Comparison of ENCODE assay signal across 27 cellular contexts in genomic region chr12:44889871-44890270, GRCh38. TPM values are rescaled to one million over a fixed set of nuclear protein-coding genes. Genes with fewer than 3 reads are reported as not detected.
"Had no signal": no experiment of that assay in that cellular context is flagged by ENCODE, and none has a peak within 500 bp of the region (broad histone marks: within the 10 kb centered on the region; RNA-seq: fewer than 3 reads in every experiment).

No MANE protein-coding gene starts in this region.

- H3K27ac ChIP-seq: hepatocyte, left ventricle myocardium inferior, neural progenitor cell, neutrophil, parathyroid adenoma, right atrium auricular region, right lobe of liver, tibial nerve, upper lobe of right lung had no signal

- H3K27me3 Mint-ChIP-seq: progenitor cell of endocrine pancreas; stimulated activated naive CD8-positive, alpha-beta T cell treated with anti-CD3 and anti-CD28 coated beads, Interleukin-15, amount 100 ng/mL, for 72 hours had no signal

- H3K4me3 ChIP-seq: hepatocyte, left ventricle myocardium inferior, lung, neural progenitor cell, right atrium auricular region, right lobe of liver, smooth muscle cell, tibial nerve, upper lobe of right lung had no signal

- H3K9me3 Mint-ChIP-seq: mesothelial cell of epicardium; natural killer cell; nephron progenitor cell; stimulated activated memory B cell treated with anti-CD40 and anti-IgM and Interleukin-4, amounts not matched to agents 10 μg/mL and 1 μg/mL and 100 μg/mL, for 72 hours; stimulated activated naive CD8-positive, alpha-beta T cell treated with anti-CD3 and anti-CD28 coated beads, Interleukin-15, amount 100 ng/mL, for 72 hours had no signal

- H3K36me3 Mint-ChIP-seq: mesothelial cell of epicardium; naive B cell; natural killer cell; stimulated activated memory B cell treated with anti-CD40 and anti-IgM and Interleukin-4, amounts not matched to agents 10 μg/mL and 1 μg/mL and 100 μg/mL, for 72 hours had no signal

- H3K27ac Mint-ChIP-seq: mesothelial cell of epicardium; naive B cell; natural killer cell; nephron progenitor cell; neural progenitor cell; progenitor cell of endocrine pancreas; stimulated activated memory B cell treated with anti-CD40 and anti-IgM and Interleukin-4, amounts not matched to agents 10 μg/mL and 1 μg/mL and 100 μg/mL, for 72 hours; stimulated activated naive CD8-positive, alpha-beta T cell treated with anti-CD3 and anti-CD28 coated beads, Interleukin-15, amount 100 ng/mL, for 72 hours had no signal

- H3K9ac ChIP-seq: neural progenitor cell, parathyroid adenoma had no signal

- H3K4me1 Mint-ChIP-seq: mesothelial cell of epicardium; naive B cell; natural killer cell; nephron progenitor cell; stimulated activated memory B cell treated with anti-CD40 and anti-IgM and Interleukin-4, amounts not matched to agents 10 μg/mL and 1 μg/mL and 100 μg/mL, for 72 hours; stimulated activated naive CD8-positive, alpha-beta T cell treated with anti-CD3 and anti-CD28 coated beads, Interleukin-15, amount 100 ng/mL, for 72 hours had no signal

- H3K36me3 ChIP-seq: left ventricle myocardium inferior, neural progenitor cell, neutrophil, right atrium auricular region, right lobe of liver, tibial nerve, upper lobe of right lung had no signal

- H3K4me3 Mint-ChIP-seq: mesothelial cell of epicardium; naive B cell; natural killer cell; nephron progenitor cell; neural progenitor cell; stimulated activated memory B cell treated with anti-CD40 and anti-IgM and Interleukin-4, amounts not matched to agents 10 μg/mL and 1 μg/mL and 100 μg/mL, for 72 hours; stimulated activated naive CD8-positive, alpha-beta T cell treated with anti-CD3 and anti-CD28 coated beads, Interleukin-15, amount 100 ng/mL, for 72 hours had no signal

- H3K4me1 ChIP-seq: left ventricle myocardium inferior, neural progenitor cell, parathyroid adenoma, right atrium auricular region, right lobe of liver, tibial nerve, upper lobe of right lung had no signal

- H3K27me3 ChIP-seq: hepatocyte, neural progenitor cell, neutrophil, right atrium auricular region, right lobe of liver, tibial nerve, upper lobe of right lung had no signal

- H3K9me3 ChIP-seq: left ventricle myocardium inferior, neutrophil, right atrium auricular region, right lobe of liver, tibial nerve, upper lobe of right lung had no signal

- DNase-seq: islet precursor cell; left ventricle myocardium inferior; naive B cell; natural killer cell; nephron progenitor cell; occipital lobe; right lobe of liver; stimulated activated CD4-positive, alpha-beta T cell treated with anti-CD3 and anti-CD28 coated beads, Interleukin-1b, Interleukin-23, amount 100 ng/mL, for 48 hours; stimulated activated CD4-positive, alpha-beta T cell treated with anti-CD3 and anti-CD28 coated beads, Interleukin-2, amount 100 ng/mL, for 48 hours; stimulated activated CD4-positive, alpha-beta T cell treated with anti-CD3 and anti-CD28 coated beads, Interleukin-4, amount 100 ng/mL, for 4 hours; stimulated activated CD8-positive, alpha-beta memory T cell treated with anti-CD3 and anti-CD28 coated beads, Interleukin-4, amount 100 ng/mL, for 48 hours; stimulated activated naive CD4-positive, alpha-beta T cell treated with Interleukin-2 at 50 U/mL for 16 hours; stimulated activated naive CD8-positive, alpha-beta T cell treated with anti-CD3 and anti-CD28 coated beads, Interleukin-15, amount 100 ng/mL, for 72 hours; substantia nigra; upper lobe of right lung had no signal

RNA-seq across cellular contexts. Expression of gene NELL2, which starts 13.8 kb away (rescaled TPM):
- total RNA-seq: osteocyte had no signal
- polyA plus RNA-seq: smooth muscle cell had no signal
